23 cellular contexts compared by ENCODE assay signal in the genomic region with DNA sequence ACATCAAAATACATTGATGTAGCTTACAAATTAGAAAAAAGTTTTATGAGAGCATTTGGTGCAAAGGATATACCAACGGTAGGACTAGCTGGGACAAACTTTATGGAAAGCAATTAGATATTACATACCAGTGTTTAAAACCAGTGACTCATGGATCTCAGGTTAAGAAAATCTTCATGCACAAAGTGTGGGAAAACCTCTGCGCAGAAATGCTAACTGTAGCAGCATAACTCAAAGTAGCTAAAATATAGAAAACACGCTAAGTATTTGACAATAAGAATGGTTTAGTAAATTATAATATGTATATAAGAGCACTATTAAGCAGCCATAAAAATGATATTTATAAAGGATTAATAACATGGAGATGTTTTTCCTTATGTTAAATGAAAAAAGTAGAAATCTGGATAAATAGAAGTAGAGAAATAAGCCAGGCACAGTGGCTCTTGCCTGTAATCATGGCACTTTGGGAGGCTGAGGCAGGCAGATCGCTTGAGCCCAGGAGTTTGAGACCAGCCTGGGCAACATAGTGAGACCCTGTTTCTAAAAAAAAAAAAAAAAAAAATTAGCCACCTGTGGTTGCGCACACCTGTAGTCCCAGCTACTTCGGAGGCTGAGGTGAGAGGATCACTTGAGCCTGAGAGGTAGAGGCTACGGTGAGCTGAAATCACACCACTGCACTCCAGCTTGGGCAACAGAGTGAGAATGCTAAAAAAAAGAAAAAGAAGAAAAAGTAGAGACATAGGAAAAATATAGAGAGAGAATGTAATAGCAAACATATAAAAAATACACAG. TPM values are rescaled to one million over a fixed set of nuclear protein-coding genes. Genes with fewer than 3 reads are reported as not detected.
"Had no signal": no experiment of that assay in that cellular context is flagged by ENCODE, and none has a peak within 500 bp of the region (broad histone marks: within the 10 kb centered on the region; RNA-seq: fewer than 3 reads in every experiment).

No MANE protein-coding gene starts in this region.

- H3K4me1 ChIP-seq: foreskin keratinocyte had no signal

- DNase-seq: dermis blood vessel endothelial cell; dorsolateral prefrontal cortex; effector CD4-positive, alpha-beta T cell; effector memory CD4-positive, alpha-beta T cell; foreskin keratinocyte; heart right ventricle; hippocampal formation; left cardiac atrium; left lung; left ventricle myocardium superior; lower lobe of right lung; mesenchymal stem cell; mucosa of descending colon had no signal

- H3K36me3 ChIP-seq: esophagus muscularis mucosa, gastroesophageal sphincter, heart right ventricle, left lung, lower lobe of right lung had no signal

- H3K27ac Mint-ChIP-seq: mesothelial cell of epicardium had no signal

- H3K36me3 Mint-ChIP-seq: mesothelial cell of epicardium had no signal

- H3K27ac ChIP-seq: coronary artery, dorsolateral prefrontal cortex, esophagus muscularis mucosa, foreskin keratinocyte, gastroesophageal sphincter, heart right ventricle, left lung, lower lobe of right lung had no signal

- H3K4me3 Mint-ChIP-seq: mesothelial cell of epicardium had no signal

- H3K27me3 ChIP-seq: dorsolateral prefrontal cortex, gastroesophageal sphincter, heart right ventricle, left lung had no signal

- FAIRE-seq: colon, endothelial cell of umbilical vein, frontal cortex, islet of Langerhans, keratinocyte had no signal

- H3K4me3 ChIP-seq: coronary artery, dorsolateral prefrontal cortex, esophagus muscularis mucosa, gastroesophageal sphincter, heart right ventricle, left lung, lower lobe of right lung, mucosa of descending colon had no signal

- ATAC-seq: foreskin keratinocyte, gastroesophageal sphincter, heart right ventricle, left cardiac atrium, left lung, left ventricle myocardium superior, lower lobe of right lung, mucosa of descending colon had no signal

- H3K9me3 ChIP-seq: esophagus muscularis mucosa, lower lobe of right lung had no signal

RNA-seq across cellular contexts. Expression of a gene that starts 37.2 kb away (rescaled TPM):
- total RNA-seq: fibroblast of villous mesenchyme had no signal
